1 cellular context compared by ENCODE assay signal in genomic region chr19:47745010-47745901, GRCh38.
A peak's percentile ranks its signal among the peaks of the same experiment; 100 is the strongest.
TF ChIP-seq lines count a peak whose summit lies in the region.

Gene NOP53 (plus strand): TSS chr19:47745546. CDS start chr19:47745560, 14 bp downstream.

TF ChIP-seq in GM23338, 12 proteins besides CTCF, POLR2A, EP300 and RAD21 (continued from another document):
- TF ChIP-seq ZNF462 (CRISPR knock-in tag; IDR thresholded peaks at IDR 0.05) (no peak), POLR2AphosphoS5 (IDR thresholded peaks at IDR 0.05; ENCODE audit: low read depth) (peak; percentile 88), ZNF114 (CRISPR knock-in tag; IDR thresholded peaks at IDR 0.05) (peak; percentile 94; the same call in 1 of the 2 replicates)
